3 cellular contexts compared by ENCODE assay signal in the genomic region with DNA sequence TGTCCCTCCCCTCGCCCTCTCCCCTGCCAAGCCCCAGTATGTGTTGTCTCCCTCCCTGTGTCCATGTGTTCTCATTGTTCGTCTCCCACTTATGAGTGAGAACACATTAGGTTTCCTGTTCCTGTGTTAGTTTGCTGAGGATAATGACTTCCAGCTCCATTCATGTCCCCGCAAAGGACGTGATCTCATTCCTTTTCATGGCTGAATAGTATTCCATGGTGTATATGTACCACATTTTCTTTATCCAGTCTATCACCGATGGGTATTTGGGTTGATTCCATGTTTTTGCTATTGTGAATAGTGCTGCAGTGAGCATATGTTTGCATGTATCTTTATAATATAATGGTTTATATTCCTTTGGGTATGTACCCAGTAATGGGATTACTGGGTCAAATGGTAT.
TF ChIP-seq lines count a peak whose summit lies in the region.

No MANE protein-coding gene starts in this region.

TF ChIP-seq in HEK293, 187 proteins besides CTCF, POLR2A, EP300 and RAD21:
- peak; percentile 98 for TF ChIP-seq ZNF146 (tag by site-specific recombination; IDR thresholded peaks at IDR 0.05)
- TF ChIP-seq, protein P1, sequence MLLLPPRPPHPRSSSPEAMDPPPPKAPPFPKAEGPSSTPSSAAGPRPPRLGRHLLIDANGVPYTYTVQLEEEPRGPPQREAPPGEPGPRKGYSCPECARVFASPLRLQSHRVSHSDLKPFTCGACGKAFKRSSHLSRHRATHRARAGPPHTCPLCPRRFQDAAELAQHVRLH (tag by site-specific recombination; IDR thresholded peaks at IDR 0.05), result 0 out of 2 replicates have a peak, but pooled peaks have one; percentile 52

TF ChIP-seq in SK-N-SH treated with all-trans-retinoic acid at 6 μM for 48 hours, 23 proteins besides CTCF, POLR2A, EP300 and RAD21:
- TF ChIP-seq ZNF8 (CRISPR knock-in tag; IDR thresholded peaks at IDR 0.05), result peak; percentile 83
TF ChIP-seq in SK-N-SH treated with all-trans-retinoic acid at 6 μM for 48 hours: peak in this region for 1; not testable (repeated sequence) for 22.

TF ChIP-seq in K562, 482 proteins besides CTCF, POLR2A, EP300 and RAD21:
- peak; percentile 85 for TF ChIP-seq ZNF146 (CRISPR knock-in tag; IDR thresholded peaks at IDR 0.05; ENCODE audit: unreplicated experiment)
